ENCODE assay signal across 19 cellular contexts in the genomic region with DNA sequence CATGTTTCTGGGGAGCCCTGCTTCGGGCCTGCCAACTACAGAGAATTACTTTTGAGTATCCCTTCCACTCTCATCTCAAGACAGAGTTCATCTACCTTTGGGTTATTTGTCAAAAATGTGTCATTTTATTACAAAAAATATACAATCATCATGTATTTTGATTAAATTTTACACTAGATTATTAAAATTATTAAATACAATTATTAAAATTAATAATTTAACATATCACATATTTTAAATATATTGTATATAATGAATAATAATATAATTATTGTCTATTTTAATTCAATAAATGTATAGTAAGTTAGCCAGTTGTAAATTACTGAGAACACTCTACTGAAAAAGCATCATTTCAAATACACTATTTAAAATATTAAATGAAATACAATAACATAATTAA. TPM values are rescaled to one million over a fixed set of nuclear protein-coding genes. Genes with fewer than 3 reads are reported as not detected.
DNase-seq lines count a peak whose midpoint lies in the region; ATAC-seq and FAIRE-seq lines count a peak whose summit lies in the region.
"Had no signal": no experiment of that assay in that cellular context is flagged by ENCODE, and none has a peak within 500 bp of the region (broad histone marks: within the 10 kb centered on the region; RNA-seq: fewer than 3 reads in every experiment).

No MANE protein-coding gene starts in this region.

- no peaks in the 10 kb centered on the region for H3K27me3 Mint-ChIP-seq in activated naive CD4-positive, alpha-beta T cell treated with anti-CD3 and anti-CD28 coated beads, Interleukin-2, amount 50 U/mL, for 24 hours
- no peaks in the 10 kb centered on the region for H3K27me3 Mint-ChIP-seq in activated naive CD4-positive, alpha-beta T cell treated with anti-CD3 and anti-CD28 coated beads, Interleukin-2, amount 10 ng/mL, durations not matched to agents 7 days and 5 days
- no peaks in the 10 kb centered on the region for H3K27me3 Mint-ChIP-seq in stimulated activated memory B cell treated with anti-CD40 and anti-IgM and Interleukin-4, amounts not matched to agents 10 μg/mL and 1 μg/mL and 100 μg/mL, for 72 hours
- H3K27me3 Mint-ChIP-seq in activated T-helper 1 cell treated with anti-CD3 and anti-CD28 coated beads, Interleukin-12 subunit alpha, Interleukin-12 subunit beta, Interleukin-2, Interleukin-4 antibody, amounts not matched to agents 30 ng/mL and 10 ng/mL and 1 ng/mL, durations not matched to agents 14 hours and 24 hours and 36 hours (ENCODE audit: insufficient read depth) = no peaks in the 10 kb centered on the region

- ATAC-seq in stimulated activated memory B cell treated with anti-CD40 and anti-IgM and Interleukin-4, amounts not matched to agents 10 μg/mL and 1 μg/mL and 100 μg/mL, for 72 hours = no peak
- ATAC-seq: A549 had no signal

- H3K4me3 Mint-ChIP-seq in activated naive CD4-positive, alpha-beta T cell treated with anti-CD3 and anti-CD28 coated beads, Interleukin-2, amount 50 U/mL, for 24 hours = no peak overlapping the region
- no peak overlapping the region for H3K4me3 Mint-ChIP-seq in activated naive CD4-positive, alpha-beta T cell treated with anti-CD3 and anti-CD28 coated beads, Interleukin-2, amount 10 ng/mL, durations not matched to agents 7 days and 5 days
- no peak overlapping the region for H3K4me3 Mint-ChIP-seq in stimulated activated memory B cell treated with anti-CD40 and anti-IgM and Interleukin-4, amounts not matched to agents 10 μg/mL and 1 μg/mL and 100 μg/mL, for 72 hours
- H3K4me3 Mint-ChIP-seq in activated T-helper 1 cell treated with anti-CD3 and anti-CD28 coated beads, Interleukin-12 subunit alpha, Interleukin-12 subunit beta, Interleukin-2, Interleukin-4 antibody, amounts not matched to agents 30 ng/mL and 10 ng/mL and 1 ng/mL, durations not matched to agents 14 hours and 24 hours and 36 hours = no peak overlapping the region
- H3K4me3 Mint-ChIP-seq: CD14-positive monocyte had no signal

- H3K36me3 Mint-ChIP-seq in activated naive CD4-positive, alpha-beta T cell treated with anti-CD3 and anti-CD28 coated beads, Interleukin-2, amount 50 U/mL, for 24 hours = peaks cover 40% of the 10 kb centered on the region
- H3K36me3 Mint-ChIP-seq in activated naive CD4-positive, alpha-beta T cell treated with anti-CD3 and anti-CD28 coated beads, Interleukin-2, amount 10 ng/mL, durations not matched to agents 7 days and 5 days = peaks cover 85% of the 10 kb centered on the region
- H3K36me3 Mint-ChIP-seq in stimulated activated memory B cell treated with anti-CD40 and anti-IgM and Interleukin-4, amounts not matched to agents 10 μg/mL and 1 μg/mL and 100 μg/mL, for 72 hours = peaks cover 80% of the 10 kb centered on the region
- peaks cover 70% of the 10 kb centered on the region for H3K36me3 Mint-ChIP-seq in activated T-helper 1 cell treated with anti-CD3 and anti-CD28 coated beads, Interleukin-12 subunit alpha, Interleukin-12 subunit beta, Interleukin-2, Interleukin-4 antibody, amounts not matched to agents 30 ng/mL and 10 ng/mL and 1 ng/mL, durations not matched to agents 14 hours and 24 hours and 36 hours (ENCODE audit: low read depth)

- DNase-seq in activated naive CD4-positive, alpha-beta T cell treated with anti-CD3 and anti-CD28 coated beads, Interleukin-2, amount 10 ng/mL, durations not matched to agents 7 days and 5 days = no peak
- DNase-seq in frontal cortex (ENCODE audit: low spot score in 2 of 2) (no peak), NCI-H82 treated with DMSO at 0.1 percent for 48 hours (lab: John Stamatoyannopoulos, UW; ENCODE audit: unreplicated experiment) (no peak)
- DNase-seq in activated T-helper 1 cell treated with anti-CD3 and anti-CD28 coated beads, Interleukin-12 subunit alpha, Interleukin-12 subunit beta, Interleukin-2, Interleukin-4 antibody, amounts not matched to agents 30 ng/mL and 10 ng/mL and 1 ng/mL, durations not matched to agents 14 hours and 24 hours and 36 hours (ENCODE audit: low spot score) = no peak
- DNase-seq in stimulated activated CD4-positive, alpha-beta T cell treated with anti-CD3 and anti-CD28 coated beads, Interleukin-4, amount 100 ng/mL, for 24 hours = no peak
- DNase-seq: DMS79; HCEC 1CT; NCI-H1436 treated with DMSO at 0.1 percent for 48 hours; NCI-H2081 treated with DMSO at 0.1 percent for 48 hours; NCI-H2227 treated with DMSO at 0.1 percent for 48 hours; NCI-H526; NK-92 treated with Interleukin-12 subunit alpha and Interleukin-12 subunit beta, amount 100 ng/mL, for 24 hours; OCI-M1 had no signal

- peaks cover 71% of the 10 kb centered on the region for H3K4me1 Mint-ChIP-seq in activated naive CD4-positive, alpha-beta T cell treated with anti-CD3 and anti-CD28 coated beads, Interleukin-2, amount 50 U/mL, for 24 hours
- peaks cover 73% of the 10 kb centered on the region for H3K4me1 Mint-ChIP-seq in activated naive CD4-positive, alpha-beta T cell treated with anti-CD3 and anti-CD28 coated beads, Interleukin-2, amount 10 ng/mL, durations not matched to agents 7 days and 5 days
- H3K4me1 Mint-ChIP-seq in stimulated activated memory B cell treated with anti-CD40 and anti-IgM and Interleukin-4, amounts not matched to agents 10 μg/mL and 1 μg/mL and 100 μg/mL, for 72 hours = peaks cover 71% of the 10 kb centered on the region
- H3K4me1 Mint-ChIP-seq in activated T-helper 1 cell treated with anti-CD3 and anti-CD28 coated beads, Interleukin-12 subunit alpha, Interleukin-12 subunit beta, Interleukin-2, Interleukin-4 antibody, amounts not matched to agents 30 ng/mL and 10 ng/mL and 1 ng/mL, durations not matched to agents 14 hours and 24 hours and 36 hours (ENCODE audit: low read depth) = peaks cover 74% of the 10 kb centered on the region

- CTCF ChIA-PET in activated naive CD4-positive, alpha-beta T cell treated with anti-CD3 and anti-CD28 coated beads, Interleukin-2, amount 10 ng/mL, durations not matched to agents 7 days and 5 days (lab: Charles Lee) = interaction anchor here (0.9 to 3.4 kb wide), 3 partner anchors 18 to 31 kb away, joined by 3 to 15 read pairs (median 9); no protein-coding TSS in a partner anchor

- H3K27ac Mint-ChIP-seq in activated naive CD4-positive, alpha-beta T cell treated with anti-CD3 and anti-CD28 coated beads, Interleukin-2, amount 50 U/mL, for 24 hours = peak overlapping the region; percentile 36
- H3K27ac Mint-ChIP-seq in activated naive CD4-positive, alpha-beta T cell treated with anti-CD3 and anti-CD28 coated beads, Interleukin-2, amount 10 ng/mL, durations not matched to agents 7 days and 5 days = no peak overlapping the region
- H3K27ac Mint-ChIP-seq in stimulated activated memory B cell treated with anti-CD40 and anti-IgM and Interleukin-4, amounts not matched to agents 10 μg/mL and 1 μg/mL and 100 μg/mL, for 72 hours = peak overlapping the region; percentile 85
- no peak overlapping the region for H3K27ac Mint-ChIP-seq in activated T-helper 1 cell treated with anti-CD3 and anti-CD28 coated beads, Interleukin-12 subunit alpha, Interleukin-12 subunit beta, Interleukin-2, Interleukin-4 antibody, amounts not matched to agents 30 ng/mL and 10 ng/mL and 1 ng/mL, durations not matched to agents 14 hours and 24 hours and 36 hours

- FAIRE-seq in TTC549 (lab: Jason Lieb, UNC) (peak; percentile 66), frontal cortex (lab: Jason Lieb, UNC) (peak; percentile 97)
- FAIRE-seq: A549, GM19239 had no signal

- no peaks in the 10 kb centered on the region for H3K9me3 Mint-ChIP-seq in activated naive CD4-positive, alpha-beta T cell treated with anti-CD3 and anti-CD28 coated beads, Interleukin-2, amount 50 U/mL, for 24 hours
- no peaks in the 10 kb centered on the region for H3K9me3 Mint-ChIP-seq in activated naive CD4-positive, alpha-beta T cell treated with anti-CD3 and anti-CD28 coated beads, Interleukin-2, amount 10 ng/mL, durations not matched to agents 7 days and 5 days
- no peaks in the 10 kb centered on the region for H3K9me3 Mint-ChIP-seq in stimulated activated memory B cell treated with anti-CD40 and anti-IgM and Interleukin-4, amounts not matched to agents 10 μg/mL and 1 μg/mL and 100 μg/mL, for 72 hours
- H3K9me3 Mint-ChIP-seq in activated T-helper 1 cell treated with anti-CD3 and anti-CD28 coated beads, Interleukin-12 subunit alpha, Interleukin-12 subunit beta, Interleukin-2, Interleukin-4 antibody, amounts not matched to agents 30 ng/mL and 10 ng/mL and 1 ng/mL, durations not matched to agents 14 hours and 24 hours and 36 hours = no peaks in the 10 kb centered on the region
- H3K9me3 Mint-ChIP-seq: CD14-positive monocyte had no signal

- intact Hi-C loops in activated T-helper 1 cell treated with anti-CD3 and anti-CD28 coated beads, Interleukin-12 subunit alpha, Interleukin-12 subunit beta, Interleukin-2, Interleukin-4 antibody, amounts not matched to agents 30 ng/mL and 10 ng/mL and 1 ng/mL, durations not matched to agents 14 hours and 24 hours and 36 hours (cut with micrococcal nuclease) = no loop called here

RNA-seq across cellular contexts. Expression of gene FIGNL1, which starts 50.9 kb away (rescaled TPM):
- 42.4 TPM for total RNA-seq in frontal cortex
- total RNA-seq in activated T-helper 1 cell treated with anti-CD3 and anti-CD28 coated beads, Interleukin-12 subunit alpha, Interleukin-12 subunit beta, Interleukin-2, Interleukin-4 antibody, amounts not matched to agents 30 ng/mL and 10 ng/mL and 1 ng/mL, durations not matched to agents 14 hours and 24 hours and 36 hours = 41.6 and 45.4 TPM in 2 replicates

Comparison
In these comparisons a context has a peak if more than half of its experiments do, and no peak if none do; other contexts are left out.
1. H3K27ac Mint-ChIP-seq: peak in activated naive CD4-positive, alpha-beta T cell treated with anti-CD3 and anti-CD28 coated beads, Interleukin-2, amount 50 U/mL, for 24 hours (single experiment) and stimulated activated memory B cell treated with anti-CD40 and anti-IgM and Interleukin-4, amounts not matched to agents 10 μg/mL and 1 μg/mL and 100 μg/mL, for 72 hours (single experiment); none in activated naive CD4-positive, alpha-beta T cell treated with anti-CD3 and anti-CD28 coated beads, Interleukin-2, amount 10 ng/mL, durations not matched to agents 7 days and 5 days (single experiment) and activated T-helper 1 cell treated with anti-CD3 and anti-CD28 coated beads, Interleukin-12 subunit alpha, Interleukin-12 subunit beta, Interleukin-2, Interleukin-4 antibody, amounts not matched to agents 30 ng/mL and 10 ng/mL and 1 ng/mL, durations not matched to agents 14 hours and 24 hours and 36 hours (single experiment).